Comparison of ENCODE assay signal across 11 cellular contexts in the genomic region with DNA sequence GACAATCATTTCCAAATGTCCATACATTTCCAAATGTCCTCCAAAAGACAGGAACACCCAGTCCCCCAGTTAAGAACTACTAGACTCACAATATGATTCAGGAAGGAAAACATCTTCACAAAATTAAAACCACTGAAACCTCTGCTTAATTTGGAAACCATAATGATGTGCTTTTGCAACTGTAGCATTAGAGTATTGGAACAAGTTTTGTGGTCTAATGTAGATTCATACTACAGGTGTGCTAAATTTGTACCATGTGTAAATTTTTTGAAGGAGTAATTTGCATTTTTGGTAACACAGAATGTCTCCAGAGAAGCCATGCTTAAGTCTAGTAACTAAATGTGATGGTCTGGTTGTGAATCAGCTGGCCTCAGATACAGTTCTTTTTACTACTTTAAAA.
DNase-seq lines count a peak whose midpoint lies in the region; ATAC-seq and TF ChIP-seq lines count a peak whose summit lies in the region.
"Had no signal": no experiment of that assay in that cellular context is flagged by ENCODE, and none has a peak within 500 bp of the region (broad histone marks: within the 10 kb centered on the region; RNA-seq: fewer than 3 reads in every experiment).

No MANE protein-coding gene starts in this region.

- H3K9me3 Mint-ChIP-seq in activated T-cell treated with anti-CD3 and anti-CD28 coated beads, Interleukin-2, amount 50 U/mL, for 72 hours = no peaks in the 10 kb centered on the region
- H3K9me3 Mint-ChIP-seq in stimulated activated memory B cell treated with anti-CD40 and anti-IgM and Interleukin-4, amounts not matched to agents 10 μg/mL and 1 μg/mL and 100 μg/mL, for 72 hours = no peaks in the 10 kb centered on the region
- no peaks in the 10 kb centered on the region for H3K9me3 Mint-ChIP-seq in endodermal cell
- H3K9me3 Mint-ChIP-seq: WTC11 had no signal

- H3K4me1 Mint-ChIP-seq in activated T-cell treated with anti-CD3 and anti-CD28 coated beads, Interleukin-2, amount 50 U/mL, for 72 hours (ENCODE audit: low read depth) = peaks cover 39% of the 10 kb centered on the region
- no peaks in the 10 kb centered on the region for H3K4me1 Mint-ChIP-seq in stimulated activated memory B cell treated with anti-CD40 and anti-IgM and Interleukin-4, amounts not matched to agents 10 μg/mL and 1 μg/mL and 100 μg/mL, for 72 hours
- no peaks in the 10 kb centered on the region for H3K4me1 Mint-ChIP-seq in endodermal cell
- H3K4me1 Mint-ChIP-seq: WTC11 had no signal

- no peak for DNase-seq in activated T-cell treated with anti-CD3 and anti-CD28 coated beads, Interleukin-2, amount 50 U/mL, for 72 hours
- DNase-seq in activated T-cell treated with anti-CD3 and anti-CD28 coated beads for 4 hours (no peak), NCI-H1105 treated with DMSO at 0.1 percent for 48 hours (lab: John Stamatoyannopoulos, UW) (no peak), endodermal cell (no peak)
- DNase-seq in stimulated activated naive CD8-positive, alpha-beta T cell treated with anti-CD3 and anti-CD28 coated beads, Interleukin-15, Interleukin-2, amounts not matched to agents 100 U/mL and 50 U/mL, for 24 hours = no peak
- DNase-seq: NCI-H2081 treated with DMSO at 0.1 percent for 48 hours had no signal

- ATAC-seq in activated T-cell treated with anti-CD3 and anti-CD28 coated beads, Interleukin-2, amount 50 U/mL, for 72 hours (replicated peaks in 1 of 2) = peak; percentile 73 to 79
- ATAC-seq in GM21786 (IDR thresholded peaks at IDR 0.05; ENCODE audit: unreplicated experiment) = peak; percentile 71
- peak; percentile 83 for ATAC-seq in HG03457 (IDR thresholded peaks at IDR 0.05; ENCODE audit: unreplicated experiment)
- ATAC-seq in stimulated activated naive CD8-positive, alpha-beta T cell treated with anti-CD3 and anti-CD28 coated beads, Interleukin-15, Interleukin-2, amounts not matched to agents 100 U/mL and 50 U/mL, for 24 hours = peak; percentile 76
- no peak for ATAC-seq in stimulated activated memory B cell treated with anti-CD40 and anti-IgM and Interleukin-4, amounts not matched to agents 10 μg/mL and 1 μg/mL and 100 μg/mL, for 72 hours
- ATAC-seq: WTC11 had no signal

- peaks cover 0 to 1% of the 10 kb centered on the region in 2 donors for H3K36me3 Mint-ChIP-seq in activated T-cell treated with anti-CD3 and anti-CD28 coated beads, Interleukin-2, amount 50 U/mL, for 72 hours (ENCODE audit: insufficient read depth in 2 of 2)
- H3K36me3 Mint-ChIP-seq in stimulated activated memory B cell treated with anti-CD40 and anti-IgM and Interleukin-4, amounts not matched to agents 10 μg/mL and 1 μg/mL and 100 μg/mL, for 72 hours = no peaks in the 10 kb centered on the region
- H3K36me3 Mint-ChIP-seq in endodermal cell (ENCODE audit: low read depth) = no peaks in the 10 kb centered on the region
- H3K36me3 Mint-ChIP-seq: WTC11 had no signal

- no peak overlapping the region for H3K27ac ChIP-seq in endodermal cell (ENCODE audit: low read depth, low read length)
- H3K27ac ChIP-seq: parathyroid adenoma had no signal

- H3K9me3 ChIP-seq in endodermal cell (ENCODE audit: control insufficient read depth, low read length) = no peaks in the 10 kb centered on the region

- H3K36me3 ChIP-seq in endodermal cell (ENCODE audit: control insufficient read depth, insufficient read depth, low read length) = no peaks in the 10 kb centered on the region

- TF ChIP-seq CTCF in endodermal cell (conservative IDR thresholded peaks at IDR 0.05) = no peak

- no peak overlapping the region for H3K27ac Mint-ChIP-seq in activated T-cell treated with anti-CD3 and anti-CD28 coated beads, Interleukin-2, amount 50 U/mL, for 72 hours
- no peak overlapping the region for H3K27ac Mint-ChIP-seq in stimulated activated memory B cell treated with anti-CD40 and anti-IgM and Interleukin-4, amounts not matched to agents 10 μg/mL and 1 μg/mL and 100 μg/mL, for 72 hours
- H3K27ac Mint-ChIP-seq in endodermal cell = no peak overlapping the region
- H3K27ac Mint-ChIP-seq: WTC11 had no signal

- H3K4me3 Mint-ChIP-seq in activated T-cell treated with anti-CD3 and anti-CD28 coated beads, Interleukin-2, amount 50 U/mL, for 72 hours = peak overlapping the region in 1 of 2 donors; percentile 19
- no peak overlapping the region for H3K4me3 Mint-ChIP-seq in stimulated activated memory B cell treated with anti-CD40 and anti-IgM and Interleukin-4, amounts not matched to agents 10 μg/mL and 1 μg/mL and 100 μg/mL, for 72 hours
- H3K4me3 Mint-ChIP-seq in endodermal cell = no peak overlapping the region
- H3K4me3 Mint-ChIP-seq: WTC11 had no signal

- no peak overlapping the region for H3K9ac ChIP-seq in endodermal cell (ENCODE audit: extremely low read depth, low read length, poor library complexity, severe bottlenecking)
- H3K9ac ChIP-seq: parathyroid adenoma had no signal

- no peaks in the 10 kb centered on the region for H3K27me3 Mint-ChIP-seq in activated T-cell treated with anti-CD3 and anti-CD28 coated beads, Interleukin-2, amount 50 U/mL, for 72 hours (ENCODE audit: low read depth)
- no peaks in the 10 kb centered on the region for H3K27me3 Mint-ChIP-seq in stimulated activated memory B cell treated with anti-CD40 and anti-IgM and Interleukin-4, amounts not matched to agents 10 μg/mL and 1 μg/mL and 100 μg/mL, for 72 hours
- H3K27me3 Mint-ChIP-seq in endodermal cell (ENCODE audit: insufficient read depth) = no peaks in the 10 kb centered on the region

- no peaks in the 10 kb centered on the region for H3K27me3 ChIP-seq in endodermal cell (ENCODE audit: control insufficient read depth, insufficient read depth, low read length, poor library complexity, severe bottlenecking)

- no peak overlapping the region for H3K4me3 ChIP-seq in endodermal cell (ENCODE audit: low read length)

- H3K4me1 ChIP-seq in endodermal cell (ENCODE audit: control insufficient read depth, insufficient read depth, low read length) = no peaks in the 10 kb centered on the region
- H3K4me1 ChIP-seq: parathyroid adenoma had no signal
